ENCODE assay signal across 21 cellular contexts in the genomic region with DNA sequence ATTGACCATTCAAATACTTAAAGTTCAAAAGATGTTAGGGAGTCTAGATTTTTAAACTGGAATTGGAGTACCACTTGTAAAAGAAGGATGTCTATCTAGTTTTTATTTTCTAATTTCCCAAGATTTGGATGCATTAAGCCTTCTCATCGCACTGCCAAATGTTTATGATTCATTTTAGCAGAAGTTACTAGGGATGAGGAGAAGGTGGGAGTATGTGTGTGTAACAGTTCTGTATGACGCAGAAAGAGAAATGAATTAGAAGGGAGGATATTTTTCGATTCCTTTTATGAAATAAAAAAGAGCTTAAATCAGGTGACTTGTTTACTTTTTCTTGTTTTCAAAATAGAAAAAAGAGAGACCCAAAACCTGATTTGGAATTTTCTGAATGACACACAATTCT. TPM values are rescaled to one million over a fixed set of nuclear protein-coding genes. Genes with fewer than 3 reads are reported as not detected.
A peak's percentile ranks its signal among the peaks of the same experiment; 100 is the strongest.
DNase-seq lines count a peak whose midpoint lies in the region; ATAC-seq, FAIRE-seq and TF ChIP-seq lines count a peak whose summit lies in the region.
"Had no signal": no experiment of that assay in that cellular context is flagged by ENCODE, and none has a peak within 500 bp of the region (broad histone marks: within the 10 kb centered on the region; RNA-seq: fewer than 3 reads in every experiment).

No MANE protein-coding gene starts in this region.

- no peaks in the 10 kb centered on the region for H4K20me1 ChIP-seq in neural progenitor cell (ENCODE audit: low read depth)
- H4K20me1 ChIP-seq: BLaER1 treated with 17β-estradiol and CSF1 and Interleukin-3, amounts not matched to agents 10 nM and 100 nM had no signal

- H3K9me3 Mint-ChIP-seq in neural progenitor cell: peaks cover 2% of the 10 kb centered on the region
- no peaks in the 10 kb centered on the region for H3K9me3 Mint-ChIP-seq in activated T-cell treated with anti-CD3 and anti-CD28 coated beads, Interleukin-2, amount 50 U/mL, for 4 hours
- H3K9me3 Mint-ChIP-seq: CD8-positive, alpha-beta T cell had no signal

- H3K27me3 Mint-ChIP-seq in neural progenitor cell (ENCODE audit: insufficient read depth, low read depth): no peaks in the 10 kb centered on the region
- H3K27me3 Mint-ChIP-seq in activated T-cell treated with anti-CD3 and anti-CD28 coated beads, Interleukin-2, amount 50 U/mL, for 4 hours (ENCODE audit: low read depth): peaks cover 2% of the 10 kb centered on the region

- H3F3A ChIP-seq in neural progenitor cell (ENCODE audit: low read depth): no peaks in the 10 kb centered on the region

- H3K36me3 Mint-ChIP-seq in neural progenitor cell: no peaks in the 10 kb centered on the region
- H3K36me3 Mint-ChIP-seq in activated T-cell treated with anti-CD3 and anti-CD28 coated beads, Interleukin-2, amount 50 U/mL, for 4 hours (ENCODE audit: insufficient read depth): peaks cover 2% of the 10 kb centered on the region
- H3K36me3 Mint-ChIP-seq: CD8-positive, alpha-beta T cell had no signal

- no peaks in the 10 kb centered on the region for H3K36me3 ChIP-seq in neural progenitor cell
- H3K36me3 ChIP-seq: BLaER1 treated with 17β-estradiol and CSF1 and Interleukin-3, amounts not matched to agents 10 nM and 100 nM had no signal

- TF ChIP-seq CTCF in fibroblast of mammary gland (conservative IDR thresholded peaks at IDR 0.05; ENCODE audit: control insufficient read depth, insufficient read depth, low read depth, low read length) (no peak), fibroblast of villous mesenchyme (IDR thresholded peaks at IDR 0.05; ENCODE audit: insufficient read depth, low read depth, low read length) (no peak), neural progenitor cell (IDR thresholded peaks at IDR 0.05) (no peak)

- H2AFZ ChIP-seq in neural progenitor cell (replicated peaks): no peak overlapping the region

- no peak for FAIRE-seq in frontal cortex (lab: Jason Lieb, UNC)
- FAIRE-seq: GM12878, HTR-8/SVneo had no signal

- H3K79me2 ChIP-seq in neural progenitor cell (ENCODE audit: low read depth): no peaks in the 10 kb centered on the region

- no peaks in the 10 kb centered on the region for H3K27me3 ChIP-seq in neural progenitor cell
- H3K27me3 ChIP-seq: BLaER1 treated with 17β-estradiol and CSF1 and Interleukin-3, amounts not matched to agents 10 nM and 100 nM had no signal

- H3K4me3 ChIP-seq in fibroblast of mammary gland (ENCODE audit: control insufficient read depth, low read depth, low read length) (no peak overlapping the region), fibroblast of villous mesenchyme (ENCODE audit: low read depth, low read length) (no peak overlapping the region), neural progenitor cell (no peak overlapping the region)
- H3K4me3 ChIP-seq: BLaER1 treated with 17β-estradiol and CSF1 and Interleukin-3, amounts not matched to agents 10 nM and 100 nM; GM12878 had no signal

- no peak overlapping the region for H3K27ac Mint-ChIP-seq in neural progenitor cell
- H3K27ac Mint-ChIP-seq: B cell; CD8-positive, alpha-beta T cell; HFFc6 had no signal

- no peak overlapping the region for H3K27ac ChIP-seq in neural progenitor cell
- H3K27ac ChIP-seq: BLaER1 treated with 17β-estradiol and CSF1 and Interleukin-3, amounts not matched to agents 10 nM and 100 nM had no signal

- H3K4me3 Mint-ChIP-seq in neural progenitor cell: no peak overlapping the region
- H3K4me3 Mint-ChIP-seq in activated T-cell treated with anti-CD3 and anti-CD28 coated beads, Interleukin-2, amount 50 U/mL, for 4 hours: no peak overlapping the region
- H3K4me3 Mint-ChIP-seq: B cell; CD8-positive, alpha-beta T cell; HFFc6 had no signal

- no peak overlapping the region for H3K4me2 ChIP-seq in neural progenitor cell
- H3K4me2 ChIP-seq: BLaER1 treated with 17β-estradiol and CSF1 and Interleukin-3, amounts not matched to agents 10 nM and 100 nM had no signal

- H3K4me1 Mint-ChIP-seq in neural progenitor cell: no peaks in the 10 kb centered on the region
- no peaks in the 10 kb centered on the region for H3K4me1 Mint-ChIP-seq in activated T-cell treated with anti-CD3 and anti-CD28 coated beads, Interleukin-2, amount 50 U/mL, for 4 hours (ENCODE audit: low read depth)
- H3K4me1 Mint-ChIP-seq: B cell had no signal

- H3K9me3 ChIP-seq in neural progenitor cell (ENCODE audit: low read depth): no peaks in the 10 kb centered on the region

- H3K4me1 ChIP-seq in neural progenitor cell: no peaks in the 10 kb centered on the region
- H3K4me1 ChIP-seq: BLaER1 treated with 17β-estradiol and CSF1 and Interleukin-3, amounts not matched to agents 10 nM and 100 nM had no signal

- peak; percentile 17 for DNase-seq in NCI-H226
- peak; percentile 73 for DNase-seq in fibroblast of mammary gland (ENCODE audit: low read depth)
- DNase-seq in fibroblast of villous mesenchyme (ENCODE audit: low read depth): peak; percentile 29
- no peak for DNase-seq in neural progenitor cell (ENCODE audit: low spot score)
- DNase-seq in frontal cortex (ENCODE audit: low spot score in 2 of 2): no peak
- no peak for DNase-seq in activated T-cell treated with anti-CD3 and anti-CD28 coated beads, Interleukin-2, amount 50 U/mL, for 4 hours
- DNase-seq: 8988T; CD8-positive, alpha-beta T cell; DMS 273 treated with DMSO at 0.1 percent for 48 hours; DMS53; DND-41; EL; GOT3; H7; HFFc6 had no signal

- no peak overlapping the region for H3K9ac ChIP-seq in neural progenitor cell
- H3K9ac ChIP-seq: BLaER1 treated with 17β-estradiol and CSF1 and Interleukin-3, amounts not matched to agents 10 nM and 100 nM had no signal

- ATAC-seq in HG03095 (IDR thresholded peaks at IDR 0.05; ENCODE audit: unreplicated experiment): no peak
- ATAC-seq in activated T-cell treated with anti-CD3 and anti-CD28 coated beads, Interleukin-2, amount 50 U/mL, for 4 hours: no peak
- ATAC-seq: CD8-positive, alpha-beta T cell; GM12878; HCT116 had no signal

RNA-seq across cellular contexts. Expression of gene SLK, which starts 6.8 kb away (rescaled TPM):
- total RNA-seq in fibroblast of villous mesenchyme: 48.8 and 52.2 TPM in 2 replicates
- 33.5 and 42.7 TPM in 2 replicates for total RNA-seq in neural progenitor cell (ENCODE audit: low replicate concordance)
- total RNA-seq in frontal cortex: 93.3 TPM
- 10 to 100 TPM; 18.8 to 19.8 (median 19.4) TPM for total RNA-seq in activated T-cell treated with anti-CD3 and anti-CD28 coated beads, Interleukin-2, amount 50 U/mL, for 4 hours

RNA-seq across cellular contexts. Expression of gene STN1, which starts 42.1 kb away (rescaled TPM):
- total RNA-seq in fibroblast of villous mesenchyme (23.3 and 29.3 TPM in 2 replicates), neural progenitor cell (ENCODE audit: low replicate concordance) (26.4 and 32.0 TPM in 2 replicates), frontal cortex (6.9 TPM)
- 10 to 100 TPM; 10.3 to 12.8 (median 10.4) TPM for total RNA-seq in activated T-cell treated with anti-CD3 and anti-CD28 coated beads, Interleukin-2, amount 50 U/mL, for 4 hours

Comparison
In these comparisons a context has a peak if more than half of its experiments do, and no peak if none do; other contexts are left out.
1. DNase-seq: peak in NCI-H226 (single experiment), fibroblast of mammary gland (single experiment) and fibroblast of villous mesenchyme (single experiment); none in neural progenitor cell (single experiment), frontal cortex (0 of 2) and activated T-cell treated with anti-CD3 and anti-CD28 coated beads, Interleukin-2, amount 50 U/mL, for 4 hours (single experiment).